16 cellular contexts compared by ENCODE assay signal in the genomic region with DNA sequence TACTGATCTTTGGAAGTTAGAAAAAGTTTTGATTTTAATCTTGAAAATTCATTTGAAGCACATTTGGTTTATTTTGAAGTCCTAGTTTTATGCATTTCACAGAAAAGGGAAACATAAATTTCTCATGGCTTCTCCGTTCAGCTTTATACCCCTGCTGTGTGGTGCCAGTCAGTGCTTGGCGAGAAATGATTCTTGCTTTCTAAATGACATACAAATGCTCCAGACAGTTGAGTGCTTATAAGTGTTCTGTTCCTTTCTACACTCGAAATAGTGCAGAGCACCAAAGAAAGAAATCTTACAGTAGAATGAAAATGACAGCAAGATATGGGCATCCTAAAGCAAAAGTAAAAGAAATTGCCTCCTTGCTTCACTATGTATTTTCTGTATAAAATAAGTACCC. TPM values are rescaled to one million over a fixed set of nuclear protein-coding genes. Genes with fewer than 3 reads are reported as not detected.
DNase-seq lines count a peak whose midpoint lies in the region; ATAC-seq lines count a peak whose summit lies in the region.
"Had no signal": no experiment of that assay in that cellular context is flagged by ENCODE, and none has a peak within 500 bp of the region (broad histone marks: within the 10 kb centered on the region; RNA-seq: fewer than 3 reads in every experiment).

No MANE protein-coding gene starts in this region.

- peaks cover 6% of the 10 kb centered on the region for H3K4me1 Mint-ChIP-seq in activated T-cell treated with anti-CD3 and anti-CD28 coated beads, Interleukin-2, amount 50 U/mL, for 24 hours (ENCODE audit: low read depth)
- H3K4me1 Mint-ChIP-seq in stimulated activated effector memory CD8-positive, alpha-beta T cell treated with anti-CD3 and anti-CD28 coated beads, Interleukin-12 subunit alpha, Interleukin-12 subunit beta, amount 100 ng/mL, for 72 hours: peaks cover 11% of the 10 kb centered on the region

- peak overlapping the region; percentile 4 for H3K4me3 Mint-ChIP-seq in activated T-cell treated with anti-CD3 and anti-CD28 coated beads, Interleukin-2, amount 50 U/mL, for 24 hours
- peak overlapping the region; percentile 48 for H3K4me3 Mint-ChIP-seq in stimulated activated effector memory CD8-positive, alpha-beta T cell treated with anti-CD3 and anti-CD28 coated beads, Interleukin-12 subunit alpha, Interleukin-12 subunit beta, amount 100 ng/mL, for 72 hours

- H3K36me3 Mint-ChIP-seq in activated T-cell treated with anti-CD3 and anti-CD28 coated beads, Interleukin-2, amount 50 U/mL, for 24 hours (ENCODE audit: low read depth): no peaks in the 10 kb centered on the region
- H3K36me3 Mint-ChIP-seq in stimulated activated effector memory CD8-positive, alpha-beta T cell treated with anti-CD3 and anti-CD28 coated beads, Interleukin-12 subunit alpha, Interleukin-12 subunit beta, amount 100 ng/mL, for 72 hours: no peaks in the 10 kb centered on the region

- peaks cover 11% of the 10 kb centered on the region for H3K27me3 Mint-ChIP-seq in activated T-cell treated with anti-CD3 and anti-CD28 coated beads, Interleukin-2, amount 50 U/mL, for 24 hours

- no peak for DNase-seq in activated T-cell treated with anti-CD3 and anti-CD28 coated beads, Interleukin-2, amount 50 U/mL, for 24 hours
- no peak for DNase-seq in activated T-cell treated with anti-CD3 and anti-CD28 coated beads, Interleukin-2, amount 50 U/mL, for 48 hours
- DNase-seq in stimulated activated effector memory CD8-positive, alpha-beta T cell treated with anti-CD3 and anti-CD28 coated beads, Interleukin-12 subunit alpha, Interleukin-12 subunit beta, amount 100 ng/mL, for 72 hours (ENCODE audit: low spot score in 2 of 2): no peak
- DNase-seq in NCI-H1105 (lab: John Stamatoyannopoulos, UW) (no peak), middle frontal gyrus (ENCODE audit: extremely low spot score, low spot score) (no peak), mesenteric fat pad (ENCODE audit: low spot score) (no peak)
- DNase-seq: activated CD4-positive, alpha-beta T cell treated with anti-CD3 and anti-CD28 coated beads for 4 hours; dorsolateral prefrontal cortex; GM23248; mucosa of descending colon; NCI-H2171 treated with DMSO at 0.1 percent for 48 hours had no signal

- ATAC-seq in GM21619 (IDR thresholded peaks at IDR 0.05; ENCODE audit: unreplicated experiment) (peak; percentile 55), HG03108 (IDR thresholded peaks at IDR 0.05; ENCODE audit: unreplicated experiment) (peak; percentile 61)
- ATAC-seq in stimulated activated effector memory CD8-positive, alpha-beta T cell treated with anti-CD3 and anti-CD28 coated beads, Interleukin-12 subunit alpha, Interleukin-12 subunit beta, amount 100 ng/mL, for 72 hours: peak; percentile 92
- ATAC-seq: A549, mucosa of descending colon had no signal

- H3K9me3 Mint-ChIP-seq in activated T-cell treated with anti-CD3 and anti-CD28 coated beads, Interleukin-2, amount 50 U/mL, for 24 hours: no peaks in the 10 kb centered on the region
- no peaks in the 10 kb centered on the region for H3K9me3 Mint-ChIP-seq in stimulated activated effector memory CD8-positive, alpha-beta T cell treated with anti-CD3 and anti-CD28 coated beads, Interleukin-12 subunit alpha, Interleukin-12 subunit beta, amount 100 ng/mL, for 72 hours

- H3K27ac Mint-ChIP-seq in activated T-cell treated with anti-CD3 and anti-CD28 coated beads, Interleukin-2, amount 50 U/mL, for 24 hours: no peak overlapping the region
- H3K27ac Mint-ChIP-seq in stimulated activated effector memory CD8-positive, alpha-beta T cell treated with anti-CD3 and anti-CD28 coated beads, Interleukin-12 subunit alpha, Interleukin-12 subunit beta, amount 100 ng/mL, for 72 hours: no peak overlapping the region

RNA-seq across cellular contexts. Expression of a gene that starts 9.0 kb away (rescaled TPM):
- 30.4 TPM for total RNA-seq in mesenteric fat pad

RNA-seq across cellular contexts. Expression of a gene that starts 51.5 kb away (rescaled TPM):
- not detected for total RNA-seq in mesenteric fat pad
- total RNA-seq: mucosa of descending colon; posterior vena cava; T-helper 1 cell treated with Interleukin-12 subunit alpha and Interleukin-12 subunit beta and Interleukin-4 antibody, amounts not matched to agents 30 ng/mL and 1 ng/mL, for 36 hours had no signal
